In the genomic region with DNA sequence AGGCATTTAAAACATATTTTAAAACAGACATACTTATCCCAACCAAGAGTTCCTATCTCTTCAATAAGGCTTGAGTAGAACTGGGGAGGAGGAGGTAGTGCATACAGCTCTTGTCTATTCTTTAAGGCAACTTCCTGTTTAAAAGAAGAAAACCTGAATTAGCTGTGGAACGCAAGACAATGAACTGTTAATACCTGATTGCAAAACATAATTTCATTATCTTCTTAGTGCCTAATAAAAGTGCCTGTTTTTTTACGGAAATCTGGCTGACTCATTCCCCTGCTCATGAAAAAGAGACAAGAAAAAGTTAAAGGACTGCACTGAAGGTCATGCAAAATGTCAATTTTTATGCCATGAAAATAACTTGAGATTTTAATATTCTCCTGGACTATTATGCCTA, we compare ENCODE assay signal across 21 cellular contexts.
"Had no signal": no experiment of that assay in that cellular context is flagged by ENCODE, and none has a peak within 500 bp of the region (broad histone marks: within the 10 kb centered on the region; RNA-seq: fewer than 3 reads in every experiment).

No MANE protein-coding gene starts in this region.

- H3K27ac Mint-ChIP-seq: activated naive CD8-positive, alpha-beta T cell treated with anti-CD3 and anti-CD28 coated beads, Interleukin-2, amount 10 ng/mL, durations not matched to agents 7 days and 5 days; activated T-helper 2 cell treated with anti-CD3 and anti-CD28 coated beads, Interferon-gamma antibody, Interleukin-2, Interleukin-4, amounts not matched to agents 10 μg/mL and 5 μg/mL and 100 μg/mL, durations not matched to agents 14 hours and 24 hours and 36 hours; dendritic cell treated with granulocyte-macrophage colony-stimulating factor and Interleukin-4, amounts not matched to agents 40 ng/mL and 50 ng/mL, for 4 days; natural killer cell treated with Interleukin-12 subunit alpha and Interleukin-12 subunit beta and Interleukin-15 and Interleukin-18, amount 100 ng/mL, for 72 hours; T-helper 17 cell had no signal

- H3K4me1 Mint-ChIP-seq: T-helper 17 cell had no signal

- H3K9me3 Mint-ChIP-seq: activated naive CD8-positive, alpha-beta T cell treated with anti-CD3 and anti-CD28 coated beads, Interleukin-2, amount 10 ng/mL, durations not matched to agents 7 days and 5 days; activated T-cell treated with anti-CD3 and anti-CD28 coated beads, Interleukin-2, amount 50 U/mL, for 4 hours; activated T-helper 2 cell treated with anti-CD3 and anti-CD28 coated beads, Interferon-gamma antibody, Interleukin-2, Interleukin-4, amounts not matched to agents 10 μg/mL and 5 μg/mL and 100 μg/mL, durations not matched to agents 14 hours and 24 hours and 36 hours; dendritic cell treated with granulocyte-macrophage colony-stimulating factor and Interleukin-4, amounts not matched to agents 40 ng/mL and 50 ng/mL, for 4 days; natural killer cell treated with Interleukin-12 subunit alpha and Interleukin-12 subunit beta and Interleukin-15 and Interleukin-18, amount 100 ng/mL, for 72 hours had no signal

- H3K36me3 ChIP-seq: prostate gland had no signal

- H3K27ac ChIP-seq: cardiac muscle cell, esophagus muscularis mucosa, gastroesophageal sphincter, prostate gland, thoracic aorta, upper lobe of left lung had no signal

- ATAC-seq: activated T-cell treated with anti-CD3 and anti-CD28 coated beads, Interleukin-2, amount 50 U/mL, for 4 hours; gastroesophageal sphincter; left ventricle myocardium superior; natural killer cell treated with Interleukin-12 subunit alpha and Interleukin-12 subunit beta and Interleukin-15 and Interleukin-18, amount 100 ng/mL, for 72 hours; T-helper 17 cell had no signal

- H3K27me3 ChIP-seq: cardiac muscle cell, esophagus muscularis mucosa, gastroesophageal sphincter, upper lobe of left lung had no signal

- H3K27me3 Mint-ChIP-seq: activated naive CD8-positive, alpha-beta T cell treated with anti-CD3 and anti-CD28 coated beads, Interleukin-2, amount 10 ng/mL, durations not matched to agents 7 days and 5 days; dendritic cell treated with granulocyte-macrophage colony-stimulating factor and Interleukin-4, amounts not matched to agents 40 ng/mL and 50 ng/mL, for 4 days; natural killer cell treated with Interleukin-12 subunit alpha and Interleukin-12 subunit beta and Interleukin-15 and Interleukin-18, amount 100 ng/mL, for 72 hours; T-helper 17 cell had no signal

- H3K9me3 ChIP-seq: esophagus muscularis mucosa, gastroesophageal sphincter, prostate gland, thoracic aorta, upper lobe of left lung had no signal

- H3K4me3 Mint-ChIP-seq: activated naive CD8-positive, alpha-beta T cell treated with anti-CD3 and anti-CD28 coated beads, Interleukin-2, amount 10 ng/mL, durations not matched to agents 7 days and 5 days; activated T-cell treated with anti-CD3 and anti-CD28 coated beads, Interleukin-2, amount 50 U/mL, for 4 hours; dendritic cell treated with granulocyte-macrophage colony-stimulating factor and Interleukin-4, amounts not matched to agents 40 ng/mL and 50 ng/mL, for 4 days; natural killer cell treated with Interleukin-12 subunit alpha and Interleukin-12 subunit beta and Interleukin-15 and Interleukin-18, amount 100 ng/mL, for 72 hours; T-helper 17 cell had no signal

- H3K4me3 ChIP-seq: cardiac muscle cell, esophagus muscularis mucosa, gastroesophageal sphincter, prostate gland, thoracic aorta, upper lobe of left lung had no signal

- DNase-seq: activated CD8-positive, alpha-beta memory T cell treated with anti-CD3 and anti-CD28 coated beads, Interleukin-2, amount 50 U/mL, for 48 hours; activated naive CD4-positive, alpha-beta T cell; activated naive CD8-positive, alpha-beta T cell treated with anti-CD3 and anti-CD28 coated beads, Interleukin-2, amount 10 ng/mL, durations not matched to agents 7 days and 5 days; activated T-cell treated with anti-CD3 and anti-CD28 coated beads, Interleukin-2, amount 50 U/mL, for 4 hours; effector CD8-positive, alpha-beta T cell; head of caudate nucleus; left ventricle myocardium superior; midbrain; stimulated activated CD4-positive, alpha-beta T cell treated with anti-CD3 and anti-CD28 coated beads, Interleukin-4, amount 100 ng/mL, for 24 hours; stimulated activated naive CD4-positive, alpha-beta T cell treated with Interleukin-2 at 50 U/mL for 16 hours; SW 1271; T-helper 17 cell; upper lobe of left lung had no signal

- H3K4me1 ChIP-seq: esophagus muscularis mucosa, gastroesophageal sphincter, prostate gland, upper lobe of left lung had no signal
